In genomic region chr21:39182016-39182415, GRCh38 we compare ENCODE assay signal across 9 cellular contexts. TPM values are rescaled to one million over a fixed set of nuclear protein-coding genes. Genes with fewer than 3 reads are reported as not detected.
DNase-seq lines count a peak whose midpoint lies in the region; ATAC-seq, FAIRE-seq and TF ChIP-seq lines count a peak whose summit lies in the region.
"Had no signal": no experiment of that assay in that cellular context is flagged by ENCODE, and none has a peak within 500 bp of the region (broad histone marks: within the 10 kb centered on the region; RNA-seq: fewer than 3 reads in every experiment).

No MANE protein-coding gene starts in this region.

- peak; percentile 58 for FAIRE-seq in K562 (lab: Jason Lieb, UNC)

- H4K20me1 ChIP-seq in K562 (replicated peaks; ENCODE audit: control insufficient read depth, insufficient read depth, low read length), result no peaks in the 10 kb centered on the region; the same call in 1 of the 2 replicates

- H3K27me3 ChIP-seq in ACC112 (ENCODE audit: insufficient read depth, low read length), result no peaks in the 10 kb centered on the region
- no peaks in the 10 kb centered on the region; the same call in 1 of the 2 replicates for H3K27me3 ChIP-seq in HUES48 (ENCODE audit: control insufficient read depth, insufficient read depth, low read length)
- no peaks in the 10 kb centered on the region for H3K27me3 ChIP-seq in K562 (ENCODE audit: control insufficient read depth in 2 of 2, insufficient read depth in 2 of 2, low read length in 2 of 2)

- H3K79me2 ChIP-seq in ACC112 (ENCODE audit: control insufficient read depth, insufficient read depth, low read length, unreplicated experiment) (peaks cover 45% of the 10 kb centered on the region), K562 (ENCODE audit: control insufficient read depth, insufficient read depth, low read length) (peaks cover 74% of the 10 kb centered on the region)

- BruUV-seq in K562 (replicated peaks; lab: Mats Ljungman, UMichigan), result no TSS peak

- TF ChIP-seq EP300 in K562 (IDR thresholded peaks at IDR 0.05; ENCODE audit: low read length), result no peak

- TF ChIP-seq RAD21 in K562 (CRISPR knock-in tag; conservative IDR thresholded peaks at IDR 0.05 in 1 of 2, IDR thresholded peaks at IDR 0.05 in 1 of 2), result no peak

- POLR2A ChIA-PET in K562 (lab: Yijun Ruan, JAX), result interaction anchor here (0.6 to 1.3 kb wide), 5 partner anchors 15 to 198 kb away, joined by 3 to 4 read pairs (median 3); a partner anchor contains a TSS

- peak overlapping the region; percentile 92 for H3K4me2 ChIP-seq in K562 (ENCODE audit: insufficient read depth, low read length)

- ATAC-seq in K562 (no peak), GM18511 (IDR thresholded peaks at IDR 0.05; ENCODE audit: unreplicated experiment) (no peak), HG03354 (IDR thresholded peaks at IDR 0.05; ENCODE audit: poor library complexity, severe bottlenecking, unreplicated experiment) (no peak)

- DNase-seq in K562 (ENCODE audit: extremely low read depth in 1 of 4, low spot score in 3 of 4), result peak in 1 of 4 experiments; percentile 42
- DNase-seq in ureter (ENCODE audit: low spot score), result no peak
- DNase-seq in NCI-H1092 treated with DMSO at 0.1 percent for 48 hours (lab: John Stamatoyannopoulos, UW), result no peak
- DNase-seq: NCI-H446 treated with DMSO at 0.1 percent for 48 hours had no signal

- H2AFZ ChIP-seq in ACC112 (ENCODE audit: low read length, unreplicated experiment), result no peak overlapping the region
- peak overlapping the region; percentile 90; the same call in 1 of the 2 replicates for H2AFZ ChIP-seq in K562 (ENCODE audit: low read depth, low read length)

- intact Hi-C loops in K562 (cut with micrococcal nuclease), result loop anchor here (5.0 to 10.0 kb wide), 3 partner anchors 133 to 260 kb away; partner anchors contain the start of gene BRWD1

- H3K4me3 ChIP-seq in ACC112 (ENCODE audit: low read depth, low read length) (peak overlapping the region; percentile 97), HUES48 (ENCODE audit: low read depth, low read length) (peak overlapping the region; percentile 95), K562 (peak overlapping the region; percentile 82), mesodermal cell (ENCODE audit: extremely low read depth, insufficient read depth, low read length, poor library complexity, severe bottlenecking) (peak overlapping the region; percentile 90)

- in situ Hi-C loops in K562 (cut with MboI), result no loop called here

- H3K9ac ChIP-seq in HUES48 (ENCODE audit: low read depth, low read length) (0 out of 2 replicates have a peak overlapping the region, but pooled peaks have one; percentile 97), K562 (ENCODE audit: insufficient read depth in 1 of 2, low read depth in 2 of 2, low read length in 2 of 2) (peak overlapping the region; percentile 76 to 95)

- TF ChIP-seq CTCF in K562 (IDR thresholded peaks at IDR 0.05 in 2 of 3, conservative IDR thresholded peaks at IDR 0.05 in 1 of 3; ENCODE audit: insufficient read depth in 2 of 3, low read depth in 1 of 3, low read length in 3 of 3), result no peak

- H3K27ac ChIP-seq in ACC112 (ENCODE audit: low read depth, low read length) (peak overlapping the region; percentile 65; the same call in 1 of the 2 replicates), HUES48 (ENCODE audit: low read depth, low read length) (no peak overlapping the region), K562 (ENCODE audit: extremely low read depth, low read depth, low read length) (peak overlapping the region; percentile 93), mesodermal cell (ENCODE audit: low read depth, low read length, severe bottlenecking) (no peak overlapping the region)

- no peaks in the 10 kb centered on the region; the same call in 1 of the 2 replicates for H3K36me3 ChIP-seq in ACC112 (ENCODE audit: insufficient read depth, low read length)
- peaks cover 39% of the 10 kb centered on the region for H3K36me3 ChIP-seq in HUES48 (ENCODE audit: control insufficient read depth, insufficient read depth, low read length)
- peaks cover 47% of the 10 kb centered on the region for H3K36me3 ChIP-seq in K562 (ENCODE audit: control insufficient read depth, insufficient read depth, low read length)
- H3K36me3 ChIP-seq in mesodermal cell (ENCODE audit: control insufficient read depth, insufficient read depth, low read length), result peaks cover 34% of the 10 kb centered on the region

- no peak for TF ChIP-seq POLR2A in K562 (conservative IDR thresholded peaks at IDR 0.05)

- no peaks in the 10 kb centered on the region for H3K9me1 ChIP-seq in K562 (ENCODE audit: control insufficient read depth, insufficient read depth, low read length)

- no peaks in the 10 kb centered on the region for H3K9me3 ChIP-seq in HUES48 (ENCODE audit: control insufficient read depth, insufficient read depth, low read length)
- H3K9me3 ChIP-seq in K562 (replicated peaks; ENCODE audit: control insufficient read depth, insufficient read depth, low read depth, low read length), result no peaks in the 10 kb centered on the region
- H3K9me3 ChIP-seq in mesodermal cell (ENCODE audit: control insufficient read depth, low read length), result no peaks in the 10 kb centered on the region

- CTCF ChIA-PET in K562 (lab: Yijun Ruan, JAX; ENCODE audit: low intra/inter-chr PET ratio), result no interaction called here

- WGBS in K562 (ENCODE audit: insufficient coverage, low coverage, missing lambda C conversion rate), result 1% methylated on average over 8 of the region's 8 CpGs
- WGBS in mesodermal cell (ENCODE audit: insufficient coverage in 2 of 2), 2 experiments, result 55 to 68% methylated on average over 7 to 8 of the region's 8 CpGs

- H3K4me1 ChIP-seq in ACC112 (ENCODE audit: control insufficient read depth, insufficient read depth, low read length, unreplicated experiment) (peaks cover 26% of the 10 kb centered on the region), HUES48 (ENCODE audit: control insufficient read depth, insufficient read depth, low read length) (peaks cover 41% of the 10 kb centered on the region), K562 (replicated peaks in 1 of 2; ENCODE audit: control insufficient read depth in 2 of 2, insufficient read depth in 2 of 2, low read length in 2 of 2) (peaks cover 8 to 11% of the 10 kb centered on the region in 2 experiments; a peak in 4 of 5 replicates), mesodermal cell (ENCODE audit: control insufficient read depth, insufficient read depth, low read length, poor library complexity, severe bottlenecking) (peaks cover 10% of the 10 kb centered on the region)

TF ChIP-seq in K562, 482 proteins besides CTCF, POLR2A, EP300 and RAD21 (continues in another document):
- TF ChIP-seq RAD51 (IDR thresholded peaks at IDR 0.05; ENCODE audit: borderline replicate concordance, low read depth) (0 out of 2 replicates have a peak, but pooled peaks have one; percentile 29), RB1 (IDR thresholded peaks at IDR 0.05; ENCODE audit: low read depth) (no peak)

RNA-seq across cellular contexts. Expression of gene PSMG1, which starts 1.2 kb away (rescaled TPM):
- 31.2 and 55.3 TPM in 2 replicates for total RNA-seq in K562 (2011; cell fraction: chromatin; rRNA removed; ENCODE audit: low replicate concordance)
- total RNA-seq in K562 (2011; cell fraction: nucleolus; rRNA removed), result 26.8 and 29.9 TPM in 2 replicates
- total RNA-seq in K562 (2011; cell fraction: nucleoplasm; rRNA removed), result 37.0 and 42.7 TPM in 2 replicates
- total RNA-seq in K562 (2014; rRNA removed) (255 and 285 TPM in 2 replicates), K562 (2014; rRNA removed; fragmentation: Illumina TruSeq; extraction: Trizol) (328 and 358 TPM in 2 replicates), K562 (2015; rRNA removed; fragmentation: Illumina TruSeq; extraction: Trizol) (335 and 358 TPM in 2 replicates), K562 (2021) (234 and 247 TPM in 2 replicates), ureter (47.6 TPM)
- polyA plus RNA-seq in K562 (2011; rRNA removed) (192 and 328 TPM in 2 replicates), K562 (2014; fragmentation: Illumina TruSeq; extraction: Trizol) (380 and 427 TPM in 2 replicates), K562 (2014; fragmentation: Nextera tagmentation; extraction: Ambion mirVana) (10 to 100 TPM; 54.5 to 88.1 TPM), K562 (2014; rRNA removed) (362 and 383 TPM in 2 replicates)
- 123 and 150 TPM in 2 replicates for polyA plus RNA-seq in K562 (2011; cell fraction: cytosol; rRNA removed)
- polyA plus RNA-seq in K562 (2011; cell fraction: nucleus; rRNA removed), result 65.8 and 83.7 TPM in 2 replicates
- 199 and 249 TPM in 2 replicates for polyA plus RNA-seq in K562 (2012)
- polyA minus RNA-seq in K562 (2011; rRNA and poly(A)+ RNA removed), result 112 and 114 TPM in 2 replicates
- 43.6 and 73.7 TPM in 2 replicates for polyA minus RNA-seq in K562 (2011; cell fraction: cytosol; rRNA and poly(A)+ RNA removed)
- polyA minus RNA-seq in K562 (2011; cell fraction: nucleus; rRNA and poly(A)+ RNA removed), result 22.2 and 30.8 TPM in 2 replicates
- 45.5 TPM for polyA plus RNA-seq in mesodermal cell (2013, experiment 1 of 2)
- 50.1 TPM for polyA plus RNA-seq in mesodermal cell (2013, experiment 2 of 2)

Comparison
In these comparisons a context has a peak if more than half of its experiments do, and no peak if none do; other contexts are left out.
1. H3K27ac ChIP-seq: peak in ACC112 (single experiment) and K562 (single experiment); none in HUES48 (single experiment) and mesodermal cell (single experiment).
2. Peak in every context shown above with its lines, with median percentiles within 50 percentile points of each other: H3K4me3 ChIP-seq.